ENCODE assay signal across 8 cellular contexts in genomic region chr6:138563231-138563630, GRCh38.
"Had no signal": no experiment of that assay in that cellular context is flagged by ENCODE, and none has a peak within 500 bp of the region (broad histone marks: within the 10 kb centered on the region; RNA-seq: fewer than 3 reads in every experiment).

No MANE protein-coding gene starts in this region.

- H3K4me3 ChIP-seq: GM23338 had no signal

- DNase-seq: H9, HCEC 1CT, KBM-7 had no signal

- ATAC-seq: HepG2 had no signal

- FAIRE-seq: H1, H54, HepG2 had no signal

- H3K27ac ChIP-seq: HL-60 had no signal
